In the genomic region with DNA sequence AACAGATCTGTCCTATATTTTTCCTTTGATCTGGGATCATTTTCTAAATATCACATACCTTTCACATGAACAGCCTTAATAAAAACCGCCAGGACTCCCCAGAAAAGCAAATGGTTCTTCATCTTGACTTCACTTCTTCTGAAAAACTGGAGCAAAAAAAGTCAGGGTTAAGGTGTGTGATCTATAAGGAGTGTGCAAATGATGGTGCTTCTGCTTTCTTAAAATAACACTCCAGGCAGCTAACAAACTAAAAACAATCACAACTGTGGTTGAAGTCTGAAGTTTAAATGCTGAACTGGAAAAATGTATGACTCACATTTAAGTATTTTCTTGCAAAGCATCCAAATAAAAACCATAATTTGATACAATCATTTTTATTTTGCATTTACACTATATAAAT, we compare ENCODE assay signal across 1 cellular context.
TF ChIP-seq lines count a peak whose summit lies in the region.

TSS of gene JCHAIN (minus strand) at position 140 of the 400 bp plus-strand sequence. CDS start at position 122, 18 bp downstream.

TF ChIP-seq in SK-N-SH, 30 proteins besides CTCF, POLR2A, EP300 and RAD21 (continued from another document):
- TF ChIP-seq, protein P1, sequence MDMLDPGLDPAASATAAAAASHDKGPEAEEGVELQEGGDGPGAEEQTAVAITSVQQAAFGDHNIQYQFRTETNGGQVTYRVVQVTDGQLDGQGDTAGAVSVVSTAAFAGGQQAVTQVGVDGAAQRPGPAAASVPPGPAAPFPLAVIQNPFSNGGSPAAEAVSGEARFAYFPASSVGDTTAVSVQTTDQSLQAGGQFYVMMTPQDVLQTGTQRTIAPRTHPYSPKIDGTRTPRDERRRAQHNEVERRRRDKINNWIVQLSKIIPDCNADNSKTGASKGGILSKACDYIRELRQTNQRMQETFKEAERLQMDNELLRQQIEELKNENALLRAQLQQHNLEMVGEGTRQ (IDR thresholded peaks at IDR 0.05; ENCODE audit: borderline replicate concordance, low read depth, low read length) = no peak
- TF ChIP-seq MXI1 (IDR thresholded peaks at IDR 0.05; ENCODE audit: low read depth, low read length) (no peak), TCF12 (IDR thresholded peaks at IDR 0.05) (no peak), NFIC (IDR thresholded peaks at IDR 0.05; ENCODE audit: borderline replicate concordance) (no peak)
- TF ChIP-seq, protein P2, sequence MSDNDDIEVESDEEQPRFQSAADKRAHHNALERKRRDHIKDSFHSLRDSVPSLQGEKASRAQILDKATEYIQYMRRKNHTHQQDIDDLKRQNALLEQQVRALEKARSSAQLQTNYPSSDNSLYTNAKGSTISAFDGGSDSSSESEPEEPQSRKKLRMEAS (IDR thresholded peaks at IDR 0.05; ENCODE audit: low read depth) = no peak
